In the genomic region with DNA sequence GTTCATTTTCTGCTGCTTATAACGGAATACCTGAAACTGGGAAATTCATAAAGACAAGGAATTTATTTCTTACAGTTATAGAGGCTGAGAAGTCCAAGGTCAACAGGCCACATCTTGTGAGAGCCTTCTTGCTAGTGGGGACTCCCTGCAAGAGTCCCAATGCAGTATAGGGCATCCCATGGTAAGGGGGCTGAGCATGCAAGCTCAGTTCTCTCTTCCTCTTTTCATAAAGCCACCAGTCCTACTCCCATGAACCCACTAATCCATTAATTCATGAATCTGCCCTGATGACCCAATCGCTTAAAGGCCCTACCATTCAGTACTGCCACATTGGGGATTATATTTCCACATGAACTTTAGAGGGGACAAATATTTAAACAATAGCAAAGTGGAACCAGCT, we compare ENCODE assay signal across 33 cellular contexts. TPM values are rescaled to one million over a fixed set of nuclear protein-coding genes. Genes with fewer than 3 reads are reported as not detected.
"Had no signal": no experiment of that assay in that cellular context is flagged by ENCODE, and none has a peak within 500 bp of the region (broad histone marks: within the 10 kb centered on the region; RNA-seq: fewer than 3 reads in every experiment).

No MANE protein-coding gene starts in this region.

- H3K36me3 ChIP-seq: esophagus squamous epithelium, heart right ventricle, pancreas, prostate gland, suprapubic skin, tibial artery, upper lobe of right lung had no signal

- DNase-seq: activated B cell treated with CpG ODN at 0.5 μM for 24 hours; activated CD4-positive, alpha-beta T cell treated with anti-CD3 and anti-CD28 coated beads, Interleukin-2, amount 50 U/mL, for 1 hour; activated CD8-positive, alpha-beta memory T cell treated with anti-CD3 and anti-CD28 coated beads, Interleukin-2, amount 10 ng/mL, durations not matched to agents 7 days and 5 days; activated CD8-positive, alpha-beta T cell treated with anti-CD3 and anti-CD28 coated beads, Interleukin-2, amount 10 ng/mL, durations not matched to agents 7 days and 5 days; activated T-cell treated with anti-CD3 and anti-CD28 coated beads, Interleukin-2, amount 50 U/mL, for 48 hours; body of pancreas; dermis blood vessel endothelial cell; effector CD8-positive, alpha-beta T cell; esophagus squamous epithelium; foreskin melanocyte; heart right ventricle; midbrain; naive thymus-derived CD4-positive, alpha-beta T cell; nucleus accumbens; pancreas; retina; stimulated activated CD4-positive, alpha-beta T cell treated with anti-CD3 and anti-CD28 coated beads, Interleukin-4, amount 100 ng/mL, for 24 hours; tibial artery; upper lobe of right lung had no signal

- H3K36me3 Mint-ChIP-seq: activated CD8-positive, alpha-beta memory T cell treated with anti-CD3 and anti-CD28 coated beads, Interleukin-2, amount 10 ng/mL, durations not matched to agents 7 days and 5 days; stimulated activated effector memory CD8-positive, alpha-beta T cell treated with anti-CD3 and anti-CD28 coated beads, Interleukin-12 subunit alpha, Interleukin-12 subunit beta, amount 100 ng/mL, for 72 hours had no signal

- ATAC-seq: activated CD8-positive, alpha-beta memory T cell treated with anti-CD3 and anti-CD28 coated beads, Interleukin-2, amount 10 ng/mL, durations not matched to agents 7 days and 5 days; activated CD8-positive, alpha-beta T cell treated with anti-CD3 and anti-CD28 coated beads, Interleukin-2, amount 10 ng/mL, durations not matched to agents 7 days and 5 days; activated naive CD4-positive, alpha-beta T cell treated with anti-CD3 and anti-CD28 coated beads, Interleukin-2, amount 50 U/mL, for 72 hours; body of pancreas; heart right ventricle; naive thymus-derived CD4-positive, alpha-beta T cell; pancreas; sciatic nerve; stimulated activated effector memory CD8-positive, alpha-beta T cell treated with anti-CD3 and anti-CD28 coated beads, Interleukin-12 subunit alpha, Interleukin-12 subunit beta, amount 100 ng/mL, for 72 hours; upper lobe of right lung had no signal

- H3K27ac Mint-ChIP-seq: activated B cell treated with CpG ODN at 0.5 μM for 24 hours; activated CD8-positive, alpha-beta memory T cell treated with anti-CD3 and anti-CD28 coated beads, Interleukin-2, amount 10 ng/mL, durations not matched to agents 7 days and 5 days; activated CD8-positive, alpha-beta T cell treated with anti-CD3 and anti-CD28 coated beads, Interleukin-2, amount 10 ng/mL, durations not matched to agents 7 days and 5 days; activated T-helper 2 cell treated with anti-CD3 and anti-CD28 coated beads, Interferon-gamma antibody, Interleukin-2, Interleukin-4, amounts not matched to agents 10 μg/mL and 5 μg/mL and 100 μg/mL, durations not matched to agents 14 hours and 24 hours and 36 hours; memory B cell; naive thymus-derived CD4-positive, alpha-beta T cell; stimulated activated effector memory CD8-positive, alpha-beta T cell treated with anti-CD3 and anti-CD28 coated beads, Interleukin-12 subunit alpha, Interleukin-12 subunit beta, amount 100 ng/mL, for 72 hours had no signal

- H3K4me3 Mint-ChIP-seq: activated B cell treated with CpG ODN at 0.5 μM for 24 hours; activated CD8-positive, alpha-beta memory T cell treated with anti-CD3 and anti-CD28 coated beads, Interleukin-2, amount 10 ng/mL, durations not matched to agents 7 days and 5 days; activated CD8-positive, alpha-beta T cell treated with anti-CD3 and anti-CD28 coated beads, Interleukin-2, amount 10 ng/mL, durations not matched to agents 7 days and 5 days; memory B cell; naive thymus-derived CD4-positive, alpha-beta T cell; stimulated activated effector memory CD8-positive, alpha-beta T cell treated with anti-CD3 and anti-CD28 coated beads, Interleukin-12 subunit alpha, Interleukin-12 subunit beta, amount 100 ng/mL, for 72 hours had no signal

- H3K9me3 Mint-ChIP-seq: activated B cell treated with CpG ODN at 0.5 μM for 24 hours; activated T-helper 2 cell treated with anti-CD3 and anti-CD28 coated beads, Interferon-gamma antibody, Interleukin-2, Interleukin-4, amounts not matched to agents 10 μg/mL and 5 μg/mL and 100 μg/mL, durations not matched to agents 14 hours and 24 hours and 36 hours; memory B cell; stimulated activated effector memory CD8-positive, alpha-beta T cell treated with anti-CD3 and anti-CD28 coated beads, Interleukin-12 subunit alpha, Interleukin-12 subunit beta, amount 100 ng/mL, for 72 hours had no signal

- H3K4me1 ChIP-seq: body of pancreas, prostate gland, suprapubic skin, upper lobe of right lung had no signal

- H3K9me3 ChIP-seq: body of pancreas, esophagus squamous epithelium, pancreas, prostate gland, suprapubic skin, tibial artery, upper lobe of right lung had no signal

- H3K27me3 Mint-ChIP-seq: activated B cell treated with CpG ODN at 0.5 μM for 24 hours; activated CD8-positive, alpha-beta memory T cell treated with anti-CD3 and anti-CD28 coated beads, Interleukin-2, amount 10 ng/mL, durations not matched to agents 7 days and 5 days; memory B cell; naive thymus-derived CD4-positive, alpha-beta T cell had no signal

- H3K4me3 ChIP-seq: body of pancreas, esophagus squamous epithelium, heart right ventricle, pancreas, prostate gland, skin epidermis, suprapubic skin, tibial artery, upper lobe of right lung had no signal

- FAIRE-seq: colon, endometrium, pancreas had no signal

- H3K27me3 ChIP-seq: body of pancreas, esophagus squamous epithelium, heart right ventricle, pancreas, suprapubic skin, tibial artery, upper lobe of right lung had no signal

- H3K27ac ChIP-seq: body of pancreas, epithelial cell of prostate, esophagus squamous epithelium, heart right ventricle, pancreas, prostate gland, skin epidermis, suprapubic skin, upper lobe of right lung had no signal

RNA-seq across cellular contexts. Expression of a gene that starts 32.8 kb away (rescaled TPM):
- total RNA-seq: activated B cell treated with CpG ODN at 0.5 μM for 24 hours; activated CD8-positive, alpha-beta memory T cell treated with anti-CD3 and anti-CD28 coated beads, Interleukin-2, amount 10 ng/mL, durations not matched to agents 7 days and 5 days; activated CD8-positive, alpha-beta T cell treated with anti-CD3 and anti-CD28 coated beads, Interleukin-2, amount 10 ng/mL, durations not matched to agents 7 days and 5 days; activated naive CD4-positive, alpha-beta T cell treated with anti-CD3 and anti-CD28 coated beads, Interleukin-2, amount 50 U/mL, for 72 hours; activated T-helper 2 cell treated with anti-CD3 and anti-CD28 coated beads, Interferon-gamma antibody, Interleukin-2, Interleukin-4, amounts not matched to agents 10 μg/mL and 5 μg/mL and 100 μg/mL, durations not matched to agents 14 hours and 24 hours and 36 hours; body of pancreas; dermis blood vessel endothelial cell; glomerular endothelial cell; heart right ventricle; kidney epithelial cell; lower leg skin; naive thymus-derived CD4-positive, alpha-beta T cell; suprapubic skin; upper lobe of right lung had no signal
- polyA plus RNA-seq: naive thymus-derived CD4-positive, alpha-beta T cell had no signal
